In the genomic region with DNA sequence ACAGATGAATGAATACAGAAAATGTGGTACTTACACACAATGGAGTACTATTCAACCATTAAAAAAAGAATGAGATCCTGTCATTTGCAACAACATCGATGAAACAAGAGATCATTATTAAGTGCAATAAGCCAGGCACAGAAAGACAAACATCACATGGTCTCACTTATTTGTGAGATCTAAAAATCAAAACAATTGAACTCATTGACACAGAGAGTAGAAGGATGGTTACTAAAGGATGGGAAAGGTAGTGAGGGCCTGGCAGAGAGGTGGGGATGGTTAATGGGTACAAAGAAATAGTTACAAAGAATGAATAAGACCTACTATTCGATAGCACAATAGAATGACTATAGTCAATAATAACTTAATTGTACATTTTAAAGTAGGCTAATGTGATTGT, we compare ENCODE assay signal across 11 cellular contexts.
"Had no signal": no experiment of that assay in that cellular context is flagged by ENCODE, and none has a peak within 500 bp of the region (broad histone marks: within the 10 kb centered on the region; RNA-seq: fewer than 3 reads in every experiment).

No MANE protein-coding gene starts in this region.

- H3K27ac Mint-ChIP-seq: GM23338, H9, HFFc6 had no signal

- H3K4me3 Mint-ChIP-seq: GM23338, H9, HFFc6 had no signal

- H2AFZ ChIP-seq: GM23248, GM23338 had no signal

- FAIRE-seq: H1, H54 had no signal

- H3K9me3 ChIP-seq: HAP-1 had no signal

- H3K4me1 ChIP-seq: HAP-1 had no signal

- H3K4me3 ChIP-seq: GM23248, GM23338, HAP-1 had no signal

- H3K4me2 ChIP-seq: GM23338 had no signal

- H3K27ac ChIP-seq: GM23248 had no signal

- H3K36me3 ChIP-seq: HAP-1 had no signal

- H3K4me1 Mint-ChIP-seq: GM23338, H9 had no signal

- DNase-seq: GM23248, GOT3, H7, H9, HCEC 1CT, HFFc6 had no signal

- ATAC-seq: GM23338, HCT116 had no signal

- H3K9ac ChIP-seq: GM23248 had no signal
